In genomic region chr14:26634946-26635345, GRCh38 we compare ENCODE assay signal across 2 cellular contexts. TPM values are rescaled to one million over a fixed set of nuclear protein-coding genes. Genes with fewer than 3 reads are reported as not detected.
"Had no signal": no experiment of that assay in that cellular context is flagged by ENCODE, and none has a peak within 500 bp of the region (broad histone marks: within the 10 kb centered on the region; RNA-seq: fewer than 3 reads in every experiment).

No MANE protein-coding gene starts in this region.

RNA-seq across cellular contexts. Expression of gene NOVA1, which starts 37.1 kb away (rescaled TPM):
- total RNA-seq: natural killer cell treated with Interleukin-12 subunit alpha and Interleukin-12 subunit beta and Interleukin-15 and Interleukin-18, amount 100 ng/mL, for 72 hours had no signal
- polyA plus RNA-seq: keratinocyte had no signal
